Comparison of ENCODE assay signal across 14 cellular contexts in the genomic region with DNA sequence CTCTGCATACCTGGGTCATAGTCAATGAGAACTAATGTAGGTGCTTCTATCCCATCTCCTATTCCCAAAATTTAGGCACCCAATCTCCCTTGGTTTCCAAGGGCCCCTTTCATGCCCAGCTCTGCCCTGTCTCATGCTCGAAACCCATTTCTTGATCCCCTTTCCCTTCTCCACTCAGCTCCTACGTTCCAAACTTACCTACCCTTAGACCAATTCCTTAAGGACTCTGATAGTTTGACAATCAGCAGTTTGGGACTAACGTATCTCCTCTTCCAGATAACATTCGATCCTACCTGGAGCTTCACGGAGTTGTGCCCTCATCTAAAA.
DNase-seq lines count a peak whose midpoint lies in the region; ATAC-seq and TF ChIP-seq lines count a peak whose summit lies in the region.
"Had no signal": no experiment of that assay in that cellular context is flagged by ENCODE, and none has a peak within 500 bp of the region (broad histone marks: within the 10 kb centered on the region; RNA-seq: fewer than 3 reads in every experiment).

No MANE protein-coding gene starts in this region.

- H3K4me3 ChIP-seq in right atrium auricular region (no peak overlapping the region), endodermal cell (ENCODE audit: low read length) (no peak overlapping the region), trophoblast cell (ENCODE audit: low read depth, low read length) (no peak overlapping the region)

- H3K27ac Mint-ChIP-seq in endodermal cell = no peak overlapping the region
- H3K27ac Mint-ChIP-seq: activated CD4-positive, alpha-beta T cell treated with anti-CD3 and anti-CD28 coated beads, Interleukin-2, amount 10 ng/mL, durations not matched to agents 7 days and 5 days had no signal

- no peak overlapping the region for H3K14ac ChIP-seq in trophoblast cell (ENCODE audit: low read length)

- H2BK5ac ChIP-seq in trophoblast cell (ENCODE audit: low read depth, low read length, poor library complexity) = no peak overlapping the region

- H3K27me3 ChIP-seq in right atrium auricular region = no peaks in the 10 kb centered on the region
- no peaks in the 10 kb centered on the region for H3K27me3 ChIP-seq in endodermal cell (ENCODE audit: control insufficient read depth, insufficient read depth, low read length, poor library complexity, severe bottlenecking)
- no peaks in the 10 kb centered on the region for H3K27me3 ChIP-seq in trophoblast cell (ENCODE audit: insufficient read depth, low read length)

- no peak overlapping the region for H3K4me3 Mint-ChIP-seq in endodermal cell
- H3K4me3 Mint-ChIP-seq: activated CD4-positive, alpha-beta T cell treated with anti-CD3 and anti-CD28 coated beads, Interleukin-2, amount 10 ng/mL, durations not matched to agents 7 days and 5 days had no signal

- H3K4me1 ChIP-seq in right atrium auricular region (peaks cover 0 to 26% of the 10 kb centered on the region in 2 donors), endodermal cell (ENCODE audit: control insufficient read depth, insufficient read depth, low read length) (peaks cover 8% of the 10 kb centered on the region), trophoblast cell (ENCODE audit: control insufficient read depth in 1 of 2, insufficient read depth in 2 of 2, low read length in 2 of 2) (peaks cover 0 to 8% of the 10 kb centered on the region in 2 experiments)

- H3K9me3 Mint-ChIP-seq in endodermal cell = no peaks in the 10 kb centered on the region
- H3K9me3 Mint-ChIP-seq: activated CD4-positive, alpha-beta T cell treated with anti-CD3 and anti-CD28 coated beads, Interleukin-2, amount 10 ng/mL, durations not matched to agents 7 days and 5 days had no signal

- peak overlapping the region; percentile 7 for H4K8ac ChIP-seq in trophoblast cell (ENCODE audit: low read depth, low read length)

- ATAC-seq in omental fat pad (ENCODE audit: low FRiP score) = no peak

- H3K36me3 ChIP-seq in right atrium auricular region (no peaks in the 10 kb centered on the region), endodermal cell (ENCODE audit: control insufficient read depth, insufficient read depth, low read length) (no peaks in the 10 kb centered on the region), trophoblast cell (ENCODE audit: control insufficient read depth in 1 of 2, insufficient read depth in 2 of 2, low read length in 2 of 2) (no peaks in the 10 kb centered on the region)

- 82 to 89% methylated on average over 3 to 5 of the region's 5 CpGs for WGBS in endodermal cell (ENCODE audit: insufficient coverage in 1 of 2, insufficient read length in 1 of 2), 2 experiments
- no CpG with 5 or more reads among the region's 5 CpGs for WGBS in trophoblast cell (ENCODE audit: extremely low coverage, insufficient coverage, insufficient read length)

- DNase-seq in right atrium auricular region (ENCODE audit: low spot score) = no peak
- no peak for DNase-seq in cardiac septum (ENCODE audit: low spot score)
- no peak for DNase-seq in endodermal cell
- no peak for DNase-seq in trophoblast cell
- DNase-seq in omental fat pad (ENCODE audit: low spot score) = no peak
- no peak for DNase-seq in DMS79 (lab: John Stamatoyannopoulos, UW)
- DNase-seq in NCI-H2107 (lab: John Stamatoyannopoulos, UW) = no peak
- DNase-seq in NCI-H2081 treated with DMSO at 0.1 percent for 48 hours (lab: John Stamatoyannopoulos, UW) = no peak
- DNase-seq: activated CD4-positive, alpha-beta T cell treated with anti-CD3 and anti-CD28 coated beads, Interleukin-2, amount 10 ng/mL, durations not matched to agents 7 days and 5 days; COR-L47; GDM1; stimulated activated CD4-positive, alpha-beta T cell treated with anti-CD3 and anti-CD28 coated beads, Interleukin-2, amount 100 ng/mL, for 48 hours; T-helper 2 cell had no signal

- H3K23ac ChIP-seq in trophoblast cell (ENCODE audit: low read length) = no peak overlapping the region

- peak overlapping the region; percentile 27 for H4K91ac ChIP-seq in trophoblast cell (ENCODE audit: low read depth, low read length)

- peaks cover 4% of the 10 kb centered on the region for H3K27me3 Mint-ChIP-seq in endodermal cell (ENCODE audit: insufficient read depth)

- H3K9ac ChIP-seq in endodermal cell (ENCODE audit: extremely low read depth, low read length, poor library complexity, severe bottlenecking) (no peak overlapping the region), trophoblast cell (ENCODE audit: low read length) (no peak overlapping the region)
- H3K9ac ChIP-seq: KMS-11 had no signal

- intact Hi-C loops in cardiac septum (cut with DNase I) = loop anchor here (1.0 kb wide), 1 partner anchor 263 kb away; no protein-coding TSS in a partner anchor

- H3K9me3 ChIP-seq in right atrium auricular region (no peaks in the 10 kb centered on the region), endodermal cell (ENCODE audit: control insufficient read depth, low read length) (no peaks in the 10 kb centered on the region), trophoblast cell (ENCODE audit: insufficient read depth, low read depth, low read length) (peaks cover 1% of the 10 kb centered on the region)

- H3K27ac ChIP-seq in right atrium auricular region (peak overlapping the region; percentile 18 to 66), endodermal cell (ENCODE audit: low read depth, low read length) (peak overlapping the region; percentile 98), trophoblast cell (ENCODE audit: low read depth, low read length) (no peak overlapping the region)
- H3K27ac ChIP-seq: KMS-11 had no signal

- no peaks in the 10 kb centered on the region for H3K79me2 ChIP-seq in trophoblast cell (ENCODE audit: control insufficient read depth, insufficient read depth, low read length, poor library complexity)

- no peak overlapping the region for H2AK5ac ChIP-seq in trophoblast cell (ENCODE audit: low read length)

- TF ChIP-seq CTCF in right atrium auricular region (IDR thresholded peaks at IDR 0.05) (no peak), endodermal cell (conservative IDR thresholded peaks at IDR 0.05) (no peak), omental fat pad (IDR thresholded peaks at IDR 0.05) (no peak)

- no peak overlapping the region for H4K12ac ChIP-seq in trophoblast cell (ENCODE audit: low read depth, low read length)

- H3K36me3 Mint-ChIP-seq in endodermal cell (ENCODE audit: low read depth) = no peaks in the 10 kb centered on the region

- peaks cover 20% of the 10 kb centered on the region for H3K4me1 Mint-ChIP-seq in endodermal cell
- H3K4me1 Mint-ChIP-seq: activated CD4-positive, alpha-beta T cell treated with anti-CD3 and anti-CD28 coated beads, Interleukin-2, amount 10 ng/mL, durations not matched to agents 7 days and 5 days had no signal

- H2AFZ ChIP-seq in trophoblast cell (ENCODE audit: insufficient read depth, low read length, poor library complexity) = no peak overlapping the region

- H2BK12ac ChIP-seq in trophoblast cell (ENCODE audit: low read length) = peak overlapping the region; percentile 38

- H3K4me2 ChIP-seq in trophoblast cell (ENCODE audit: low read length) = no peak overlapping the region

- H3K79me1 ChIP-seq in trophoblast cell (ENCODE audit: low read length) = peaks cover 3% of the 10 kb centered on the region

- H2BK120ac ChIP-seq in trophoblast cell (ENCODE audit: insufficient read depth, low read length, poor library complexity) = no peak overlapping the region

- H3K4ac ChIP-seq in trophoblast cell (ENCODE audit: low read depth, low read length) = no peak overlapping the region

- H3K18ac ChIP-seq in trophoblast cell (ENCODE audit: low read length) = no peak overlapping the region
